Comparison of ENCODE assay signal across 1 cellular context in genomic region chrX:106341823-106342222, GRCh38.
TF ChIP-seq lines count a peak whose summit lies in the region.

No MANE protein-coding gene starts in this region.

TF ChIP-seq in GM23338, 12 proteins besides CTCF, POLR2A, EP300 and RAD21 (continued from another document):
- no peak for TF ChIP-seq ZNF462 (CRISPR knock-in tag; IDR thresholded peaks at IDR 0.05)
- no peak for TF ChIP-seq STAT1 (IDR thresholded peaks at IDR 0.05; ENCODE audit: unreplicated experiment)
- TF ChIP-seq REST (IDR thresholded peaks at IDR 0.05; ENCODE audit: unreplicated experiment): no peak
- TF ChIP-seq NANOG (IDR thresholded peaks at IDR 0.05; ENCODE audit: borderline replicate concordance): no peak
TF ChIP-seq in GM23338: peak in this region for 0.
